In the genomic region with DNA sequence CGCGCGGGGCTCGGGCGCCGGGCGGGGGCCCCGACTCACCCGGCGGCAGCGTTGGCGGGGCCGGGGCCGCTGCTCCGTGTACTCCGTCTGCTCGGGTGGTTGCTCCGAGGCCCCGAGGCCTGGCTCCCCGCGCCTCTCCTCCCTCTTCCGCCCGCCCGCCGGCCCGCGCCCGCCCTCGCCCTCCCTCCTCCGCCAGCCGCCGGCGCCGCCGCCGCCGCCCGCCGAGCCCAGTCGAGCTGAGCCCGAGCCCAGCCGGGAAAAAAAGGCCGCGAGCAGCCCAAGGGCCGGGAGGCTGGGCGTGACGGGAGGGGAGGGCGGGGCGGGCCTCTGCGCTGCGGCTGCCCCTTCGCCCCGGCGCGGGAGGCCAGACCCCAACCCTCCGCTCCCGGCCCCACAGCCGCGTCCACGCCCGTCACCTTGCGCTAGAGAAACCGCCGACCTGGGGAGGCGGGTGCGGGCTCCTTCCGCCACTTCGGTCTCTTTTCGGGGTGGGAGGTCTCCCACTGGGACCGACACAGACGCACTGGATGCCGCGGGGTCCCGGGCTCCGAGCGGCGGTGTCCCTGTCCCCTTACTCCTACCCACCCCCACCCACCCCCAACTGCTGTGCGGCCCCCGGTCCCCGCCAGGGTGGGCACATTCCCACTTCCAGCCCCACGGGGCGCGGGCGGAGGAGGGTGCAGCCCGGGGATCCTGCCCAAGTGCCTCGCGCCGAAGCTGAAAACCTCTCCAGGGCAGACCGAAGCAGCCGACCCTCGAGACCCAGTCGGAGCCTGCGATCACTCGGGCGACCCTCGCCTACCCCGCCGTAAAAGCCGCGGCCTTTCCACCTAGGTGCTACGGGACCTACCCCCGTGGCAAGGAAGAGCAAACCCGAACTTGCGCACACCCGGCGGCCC, we compare ENCODE assay signal across 8 cellular contexts. TPM values are rescaled to one million over a fixed set of nuclear protein-coding genes. Genes with fewer than 3 reads are reported as not detected.
A peak's percentile ranks its signal among the peaks of the same experiment; 100 is the strongest.
DNase-seq lines count a peak whose midpoint lies in the region; ATAC-seq and TF ChIP-seq lines count a peak whose summit lies in the region.

A gene with protein sequence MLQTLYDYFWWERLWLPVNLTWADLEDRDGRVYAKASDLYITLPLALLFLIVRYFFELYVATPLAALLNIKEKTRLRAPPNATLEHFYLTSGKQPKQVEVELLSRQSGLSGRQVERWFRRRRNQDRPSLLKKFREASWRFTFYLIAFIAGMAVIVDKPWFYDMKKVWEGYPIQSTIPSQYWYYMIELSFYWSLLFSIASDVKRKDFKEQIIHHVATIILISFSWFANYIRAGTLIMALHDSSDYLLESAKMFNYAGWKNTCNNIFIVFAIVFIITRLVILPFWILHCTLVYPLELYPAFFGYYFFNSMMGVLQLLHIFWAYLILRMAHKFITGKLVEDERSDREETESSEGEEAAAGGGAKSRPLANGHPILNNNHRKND (minus strand): TSS at position 256 of the 899 bp plus-strand sequence. CDS start 5,745 bp downstream, outside the sequence.

- TF ChIP-seq CTCF in Caco-2 (IDR thresholded peaks at IDR 0.05; ENCODE audit: insufficient read depth in 1 of 2, low read depth in 1 of 2, low read length in 1 of 2, severe bottlenecking in 1 of 2, unreplicated experiment in 1 of 2) (no peak), omental fat pad (IDR thresholded peaks at IDR 0.05) (no peak), testis (IDR thresholded peaks at IDR 0.05) (no peak)

- no peaks in the 10 kb centered on the region for H3K9me3 Mint-ChIP-seq in Caco-2 (ENCODE audit: unreplicated experiment)

- TF ChIP-seq POLR2A in testis (IDR thresholded peaks at IDR 0.05) = no peak

- peak within 1 kb of the TSS; percentile 91 for H3K27ac Mint-ChIP-seq in Caco-2 (ENCODE audit: unreplicated experiment)

- H3K4me3 Mint-ChIP-seq in Caco-2 (ENCODE audit: unreplicated experiment) = peak within 1 kb of the TSS; percentile 91

- no peaks in the 10 kb centered on the region for H3K36me3 ChIP-seq in Caco-2 (ENCODE audit: control insufficient read depth, insufficient read depth, low read length)
- no peaks in the 10 kb centered on the region for H3K36me3 ChIP-seq in testis (ENCODE audit: low read depth, missing control alignments)

- H3K9me3 ChIP-seq in Caco-2 (no peaks in the 10 kb centered on the region), testis (no peaks in the 10 kb centered on the region)

- H3K27me3 Mint-ChIP-seq in Caco-2 (ENCODE audit: insufficient read depth, unreplicated experiment) = no peaks in the 10 kb centered on the region

- H3K4me1 Mint-ChIP-seq in Caco-2 (ENCODE audit: low read depth, unreplicated experiment) = peaks cover 49% of the 10 kb centered on the region

- ATAC-seq in GM21390 (IDR thresholded peaks at IDR 0.05; ENCODE audit: unreplicated experiment) (peak; percentile 56), omental fat pad (ENCODE audit: low FRiP score) (peak; percentile 84)

- H3K36me3 Mint-ChIP-seq in Caco-2 (ENCODE audit: insufficient read depth, unreplicated experiment) = peaks cover 28% of the 10 kb centered on the region

- H3K4me1 ChIP-seq in Caco-2 (peaks cover 74% of the 10 kb centered on the region), testis (peaks cover 45% of the 10 kb centered on the region)

- 7 to 10% methylated on average over 21 to 69 of the region's 106 CpGs for WGBS in testis, 2 donors

- CTCF ChIA-PET in Caco-2 (lab: Charles Lee) = interaction anchor here (0.6 to 1.6 kb wide), 2 partner anchors 53 to 184 kb away, joined by 4 read pairs; no protein-coding TSS in a partner anchor

- intact Hi-C loops in Caco-2 (cut with micrococcal nuclease; ENCODE audit: unreplicated experiment) (loop anchor here (10.0 kb wide), 1 partner anchor 410 kb away; no protein-coding TSS in a partner anchor), testis (cut with DNase I; ENCODE audit: low total_unique reads) (no loop called here)

- peak within 1 kb of the TSS; percentile 96 for H3K4me3 ChIP-seq in Caco-2 (ENCODE audit: low read depth, low read length)
- H3K4me3 ChIP-seq in testis = peak within 1 kb of the TSS; percentile 78 to 83

- H3K27me3 ChIP-seq in Caco-2 (replicated peaks; ENCODE audit: control insufficient read depth, insufficient read depth, low read length) (no peaks in the 10 kb centered on the region), testis (no peaks in the 10 kb centered on the region)

- H3K27ac ChIP-seq in testis = peak within 1 kb of the TSS; percentile 93 to 96

- peak; percentile 78 to 86 for DNase-seq in Caco-2
- peak; percentile 58 for DNase-seq in KBM-7
- peak; percentile 78 for DNase-seq in SK-MEL-5 (ENCODE audit: low read depth, low spot score)
- DNase-seq in activated naive CD4-positive, alpha-beta T cell treated with anti-CD3 and anti-CD28 coated beads, Interleukin-2, amount 50 U/mL, for 16 hours = peak; percentile 74
- DNase-seq in globus pallidus (ENCODE audit: low spot score) = peak; percentile 76
- no peak for DNase-seq in omental fat pad (ENCODE audit: low spot score)
- DNase-seq in testis = peak; percentile 74

- BruUV-seq in Caco-2 (replicated peaks; lab: Mats Ljungman, UMichigan) = TSS peak; percentile 7

- POLR2A ChIA-PET in Caco-2 (lab: Charles Lee) = interaction anchor here (0.6 to 1.1 kb wide), 3 partner anchors 9 to 38 kb away, joined by 3 read pairs; no protein-coding TSS in a partner anchor

- in situ Hi-C loops in KBM-7 (cut with MboI; ENCODE audit: low pct_unique_long_range_greater_than_20kb, low sequenced_read_pairs) (no loop called here), SK-MEL-5 (cut with HindIII; ENCODE audit: low pct_unique_long_range_greater_than_20kb, low sequenced_read_pairs) (no loop called here)

RNA-seq across cellular contexts. Expression of the gene that starts here (rescaled TPM):
- total RNA-seq in Caco-2 (2022) = 360 and 379 TPM in 2 replicates
- total RNA-seq in SK-MEL-5 (2014; rRNA removed; shearing (Covaris generic)) = 133 and 162 TPM in 2 replicates
- polyA plus RNA-seq in SK-MEL-5 (2015; cell fraction: cytosol; rRNA removed) = 171 and 247 TPM in 2 replicates
- 161 and 165 TPM in 2 replicates for polyA plus RNA-seq in SK-MEL-5 (2015; cell fraction: nucleus; rRNA removed)
- total RNA-seq in omental fat pad = 100 to 1,000 TPM in 3 of 4 donors, 10 to 100 TPM in 1; 96.8 to 144 (median 131) TPM
- total RNA-seq in testis = 100 to 1,000 TPM in 1 of 2 donors, 10 to 100 TPM in 1; 92.7 to 116 TPM
- 138 TPM for polyA plus RNA-seq in testis (ENCODE audit: insufficient read depth, low read depth, low replicate concordance)
